1 cellular context compared by ENCODE assay signal in genomic region chr3:170222647-170223541, GRCh38.
TF ChIP-seq lines count a peak whose summit lies in the region.

No MANE protein-coding gene starts in this region.

TF ChIP-seq in HepG2, 621 proteins besides CTCF, POLR2A, EP300 and RAD21 (continued from another document and continues in another):
- TF ChIP-seq ZNF816 (CRISPR knock-in tag; IDR thresholded peaks at IDR 0.05; ENCODE audit: borderline replicate concordance) (peak; percentile 3; the same call in 1 of the 2 replicates), ZSCAN20 (CRISPR knock-in tag; IDR thresholded peaks at IDR 0.05; ENCODE audit: borderline replicate concordance) (no peak), THAP11 (CRISPR knock-in tag; IDR thresholded peaks at IDR 0.05) (no peak), ZNF17 (CRISPR knock-in tag; IDR thresholded peaks at IDR 0.05) (no peak), MAFF (IDR thresholded peaks at IDR 0.05; ENCODE audit: low read depth, low read length) (no peak), ATF7 (IDR thresholded peaks at IDR 0.05) (no peak), ATF7 (CRISPR knock-in tag; IDR thresholded peaks at IDR 0.05) (no peak), ZBTB21 (CRISPR knock-in tag; IDR thresholded peaks at IDR 0.05) (no peak), ZNF530 (CRISPR knock-in tag; IDR thresholded peaks at IDR 0.05; ENCODE audit: low read depth) (no peak), ZNF10 (CRISPR knock-in tag; IDR thresholded peaks at IDR 0.05; ENCODE audit: borderline replicate concordance, low read depth) (no peak), SRF (IDR thresholded peaks at IDR 0.05; ENCODE audit: low read depth, low read length) (no peak), KAT2B (IDR thresholded peaks at IDR 0.05; ENCODE audit: borderline replicate concordance, low read depth, low read length) (no peak), ZNF430 (CRISPR knock-in tag; IDR thresholded peaks at IDR 0.05) (no peak), MED8 (CRISPR knock-in tag; IDR thresholded peaks at IDR 0.05; ENCODE audit: insufficient replicate concordance) (no peak), PTBP1 (IDR thresholded peaks at IDR 0.05; ENCODE audit: low read depth, low read length, poor library complexity, severe bottlenecking) (no peak), ZNF567 (CRISPR knock-in tag; IDR thresholded peaks at IDR 0.05; ENCODE audit: borderline replicate concordance) (no peak), HNRNPLL (IDR thresholded peaks at IDR 0.05; ENCODE audit: low read depth, low read length, poor library complexity, severe bottlenecking) (peak; percentile 3), ZNF235 (CRISPR knock-in tag; IDR thresholded peaks at IDR 0.05; ENCODE audit: borderline replicate concordance) (no peak), PLRG1 (conservative IDR thresholded peaks at IDR 0.05) (no peak), IKZF1 (IDR thresholded peaks at IDR 0.05) (no peak), ZMYM2 (CRISPR knock-in tag; IDR thresholded peaks at IDR 0.05) (no peak), SMARCE1 (IDR thresholded peaks at IDR 0.05; ENCODE audit: borderline replicate concordance) (no peak), ZMAT5 (CRISPR knock-in tag; IDR thresholded peaks at IDR 0.05; ENCODE audit: borderline replicate concordance, low read depth) (no peak), ERF (CRISPR knock-in tag; IDR thresholded peaks at IDR 0.05) (no peak), PRDM10 (CRISPR knock-in tag; IDR thresholded peaks at IDR 0.05; ENCODE audit: low read depth) (no peak; the same call in 1 of the 2 replicates), KDM5A (IDR thresholded peaks at IDR 0.05; ENCODE audit: borderline replicate concordance, low read length) (0 out of 2 replicates have a peak, but pooled peaks have one; percentile 32), ZNF773 (CRISPR knock-in tag; IDR thresholded peaks at IDR 0.05; ENCODE audit: borderline replicate concordance) (no peak), ZKSCAN1 (IDR thresholded peaks at IDR 0.05; ENCODE audit: low read length) (no peak), YY1 (IDR thresholded peaks at IDR 0.05; ENCODE audit: insufficient read depth, insufficient replicate concordance, low read depth, low read length) (no peak), ARNTL (CRISPR knock-in tag; IDR thresholded peaks at IDR 0.05) (no peak), ZNF512B (CRISPR knock-in tag; IDR thresholded peaks at IDR 0.05; ENCODE audit: borderline replicate concordance) (no peak), KLF15 (CRISPR knock-in tag; IDR thresholded peaks at IDR 0.05; ENCODE audit: borderline replicate concordance) (no peak), HINFP (CRISPR knock-in tag; IDR thresholded peaks at IDR 0.05; ENCODE audit: low read depth) (no peak), SNAPC2 (CRISPR knock-in tag; IDR thresholded peaks at IDR 0.05) (no peak), ZIK1 (CRISPR knock-in tag; IDR thresholded peaks at IDR 0.05; ENCODE audit: borderline replicate concordance, low read depth) (no peak), ZNF83 (CRISPR knock-in tag; IDR thresholded peaks at IDR 0.05; ENCODE audit: borderline replicate concordance) (no peak), ZFP82 (CRISPR knock-in tag; IDR thresholded peaks at IDR 0.05; ENCODE audit: borderline replicate concordance) (no peak), BCLAF1 (IDR thresholded peaks at IDR 0.05) (no peak), SP140L (CRISPR knock-in tag; IDR thresholded peaks at IDR 0.05; ENCODE audit: borderline replicate concordance) (no peak), CHD4 (IDR thresholded peaks at IDR 0.05; ENCODE audit: borderline replicate concordance, low read length) (no peak), TRIM22 (IDR thresholded peaks at IDR 0.05) (no peak), ZNF251 (CRISPR knock-in tag; IDR thresholded peaks at IDR 0.05) (no peak), NFKB2 (CRISPR knock-in tag; IDR thresholded peaks at IDR 0.05; ENCODE audit: borderline replicate concordance) (no peak), ZNF557 (CRISPR knock-in tag; IDR thresholded peaks at IDR 0.05) (no peak), RARG (CRISPR knock-in tag; IDR thresholded peaks at IDR 0.05; ENCODE audit: low read depth) (no peak), ZFX (CRISPR knock-in tag; IDR thresholded peaks at IDR 0.05; ENCODE audit: low read depth) (peak; percentile 59), POGK (CRISPR knock-in tag; conservative IDR thresholded peaks at IDR 0.05) (no peak), RFXAP (CRISPR knock-in tag; IDR thresholded peaks at IDR 0.05; ENCODE audit: borderline replicate concordance) (0 out of 2 replicates have a peak, but pooled peaks have one; percentile 34), SPEN (CRISPR knock-in tag; IDR thresholded peaks at IDR 0.05; ENCODE audit: low read depth) (no peak), ZBTB25 (CRISPR knock-in tag; IDR thresholded peaks at IDR 0.05) (0 out of 2 replicates have a peak, but pooled peaks have one; percentile 30), ZNF629 (CRISPR knock-in tag; conservative IDR thresholded peaks at IDR 0.05) (no peak; the same call in 1 of the 2 replicates), HOXD1 (CRISPR knock-in tag; IDR thresholded peaks at IDR 0.05) (no peak), RFX1 (IDR thresholded peaks at IDR 0.05) (no peak), ZNF800 (CRISPR knock-in tag; IDR thresholded peaks at IDR 0.05) (no peak)
